Comparison of ENCODE assay signal across 9 cellular contexts in genomic region chr15:39935241-39935640, GRCh38. TPM values are rescaled to one million over a fixed set of nuclear protein-coding genes. Genes with fewer than 3 reads are reported as not detected.
DNase-seq lines count a peak whose midpoint lies in the region; ATAC-seq lines count a peak whose summit lies in the region.
"Had no signal": no experiment of that assay in that cellular context is flagged by ENCODE, and none has a peak within 500 bp of the region (broad histone marks: within the 10 kb centered on the region; RNA-seq: fewer than 3 reads in every experiment).

No MANE protein-coding gene starts in this region.

- H3K4me1 ChIP-seq in CD4-positive, CD25-positive, alpha-beta regulatory T cell (ENCODE audit: control insufficient read depth, insufficient read depth, low read length, poor library complexity, severe bottlenecking) = peaks cover 15% of the 10 kb centered on the region
- H3K4me1 ChIP-seq in HUES64 (ENCODE audit: insufficient read depth, low read length) = peaks cover 12% of the 10 kb centered on the region; the same call in 1 of the 2 replicates
- peaks cover 0 to 6% of the 10 kb centered on the region in 2 donors for H3K4me1 ChIP-seq in neuronal stem cell (ENCODE audit: control insufficient read depth in 2 of 2, insufficient read depth in 1 of 2, low read depth in 1 of 2, low read length in 2 of 2)

- H3K9ac ChIP-seq in HUES64 (ENCODE audit: low read depth, low read length) (no peak overlapping the region), neuronal stem cell (ENCODE audit: low read depth, low read length, poor library complexity) (no peak overlapping the region)

- no peak overlapping the region for H3K4me2 ChIP-seq in neuronal stem cell (ENCODE audit: insufficient read depth, low read length, poor library complexity, severe bottlenecking)

- no peak for ATAC-seq in CD4-positive, CD25-positive, alpha-beta regulatory T cell (ENCODE audit: low read depth in 2 of 2)
- no peak for ATAC-seq in central memory CD8-positive, alpha-beta T cell (replicated peaks; ENCODE audit: extremely low read depth, poor library complexity, severe bottlenecking)
- ATAC-seq in natural killer cell treated with Interleukin-12 subunit alpha and Interleukin-12 subunit beta and Interleukin-15 and Interleukin-18, amount 100 ng/mL, for 72 hours = no peak
- no peak for ATAC-seq in GM21528 (IDR thresholded peaks at IDR 0.05; ENCODE audit: low FRiP score, unreplicated experiment)

- H3K79me1 ChIP-seq in neuronal stem cell (ENCODE audit: low read depth, low read length) = no peaks in the 10 kb centered on the region

- no peak overlapping the region for H2BK15ac ChIP-seq in neuronal stem cell (ENCODE audit: low read length)

- peaks cover 1% of the 10 kb centered on the region for H3K27me3 ChIP-seq in CD4-positive, CD25-positive, alpha-beta regulatory T cell (ENCODE audit: control insufficient read depth, insufficient read depth, low read length)
- no peaks in the 10 kb centered on the region for H3K27me3 ChIP-seq in HUES64 (ENCODE audit: insufficient read depth, low read length)
- peaks cover 0 to under 1% (median 0%) of the 10 kb centered on the region in 3 experiments for H3K27me3 ChIP-seq in neuronal stem cell (ENCODE audit: control insufficient read depth in 3 of 3, insufficient read depth in 3 of 3, low read depth in 1 of 3, low read length in 3 of 3)
- H3K27me3 ChIP-seq: colonic mucosa had no signal

- H3K27me3 Mint-ChIP-seq in CD4-positive, CD25-positive, alpha-beta regulatory T cell = peaks cover 6% of the 10 kb centered on the region
- peaks cover 4% of the 10 kb centered on the region for H3K27me3 Mint-ChIP-seq in central memory CD8-positive, alpha-beta T cell
- H3K27me3 Mint-ChIP-seq in natural killer cell treated with Interleukin-12 subunit alpha and Interleukin-12 subunit beta and Interleukin-15 and Interleukin-18, amount 100 ng/mL, for 72 hours = peaks cover 6 to 8% of the 10 kb centered on the region in 2 donors

- no peak overlapping the region for H3K18ac ChIP-seq in neuronal stem cell (ENCODE audit: low read length)

- no peak for DNase-seq in CD4-positive, CD25-positive, alpha-beta regulatory T cell
- no peak for DNase-seq in central memory CD8-positive, alpha-beta T cell (ENCODE audit: low spot score in 2 of 2)
- DNase-seq in natural killer cell treated with Interleukin-12 subunit alpha and Interleukin-12 subunit beta and Interleukin-15 and Interleukin-18, amount 100 ng/mL, for 72 hours (ENCODE audit: low spot score) = no peak
- no peak for DNase-seq in substantia nigra (lab: John Stamatoyannopoulos, UW)
- no peak for DNase-seq in neuronal stem cell (ENCODE audit: low spot score)
- DNase-seq in NCI-H69 (lab: John Stamatoyannopoulos, UW) = no peak

- H3K9me3 Mint-ChIP-seq in CD4-positive, CD25-positive, alpha-beta regulatory T cell = no peaks in the 10 kb centered on the region
- H3K9me3 Mint-ChIP-seq in central memory CD8-positive, alpha-beta T cell = no peaks in the 10 kb centered on the region
- H3K9me3 Mint-ChIP-seq in natural killer cell treated with Interleukin-12 subunit alpha and Interleukin-12 subunit beta and Interleukin-15 and Interleukin-18, amount 100 ng/mL, for 72 hours = peaks cover 4% of the 10 kb centered on the region

- H2BK5ac ChIP-seq in neuronal stem cell (ENCODE audit: low read length) = no peak overlapping the region

- peak overlapping the region; percentile 86 for H3K4me3 ChIP-seq in CD4-positive, CD25-positive, alpha-beta regulatory T cell (ENCODE audit: low read depth, low read length)
- H3K4me3 ChIP-seq in HUES64 (ENCODE audit: low read length) (peak overlapping the region; percentile 88), neuronal stem cell (ENCODE audit: low read length in 2 of 2) (peak overlapping the region in 1 of 2 donors; percentile 81)

- no peak overlapping the region for H2AK5ac ChIP-seq in neuronal stem cell (ENCODE audit: low read depth, low read length)

- H3K36me3 ChIP-seq in CD4-positive, CD25-positive, alpha-beta regulatory T cell (ENCODE audit: control insufficient read depth, insufficient read depth, low read length) = peaks cover 5% of the 10 kb centered on the region
- peaks cover 31% of the 10 kb centered on the region for H3K36me3 ChIP-seq in HUES64 (ENCODE audit: insufficient read depth, low read length)
- peaks cover 0 to 35% of the 10 kb centered on the region in 2 donors for H3K36me3 ChIP-seq in neuronal stem cell (replicated peaks in 1 of 2; ENCODE audit: control insufficient read depth in 2 of 2, insufficient read depth in 2 of 2, low read length in 2 of 2)
- H3K36me3 ChIP-seq: colonic mucosa had no signal

- H2BK12ac ChIP-seq in neuronal stem cell (ENCODE audit: low read length) = no peak overlapping the region

- H4K91ac ChIP-seq in neuronal stem cell (ENCODE audit: low read depth, low read length, poor library complexity) = no peak overlapping the region

- H2AFZ ChIP-seq in neuronal stem cell (ENCODE audit: low read length) = no peak overlapping the region

- peak overlapping the region in 1 of 3 donors; percentile 39 for H3K27ac Mint-ChIP-seq in CD4-positive, CD25-positive, alpha-beta regulatory T cell
- no peak overlapping the region for H3K27ac Mint-ChIP-seq in central memory CD8-positive, alpha-beta T cell (ENCODE audit: low read depth)
- peak overlapping the region in 1 of 2 donors; percentile 78 for H3K27ac Mint-ChIP-seq in natural killer cell treated with Interleukin-12 subunit alpha and Interleukin-12 subunit beta and Interleukin-15 and Interleukin-18, amount 100 ng/mL, for 72 hours

- no peak overlapping the region for H2BK120ac ChIP-seq in neuronal stem cell (ENCODE audit: low read depth, low read length)

- no peak overlapping the region for H4K8ac ChIP-seq in neuronal stem cell (ENCODE audit: low read depth, low read length)

- H3K36me3 Mint-ChIP-seq in CD4-positive, CD25-positive, alpha-beta regulatory T cell = peaks cover 7% of the 10 kb centered on the region
- H3K36me3 Mint-ChIP-seq in central memory CD8-positive, alpha-beta T cell (ENCODE audit: insufficient read depth) = peaks cover 2% of the 10 kb centered on the region
- peaks cover 11% of the 10 kb centered on the region for H3K36me3 Mint-ChIP-seq in natural killer cell treated with Interleukin-12 subunit alpha and Interleukin-12 subunit beta and Interleukin-15 and Interleukin-18, amount 100 ng/mL, for 72 hours

- H3K23ac ChIP-seq in neuronal stem cell (ENCODE audit: low read depth, low read length, poor library complexity) = no peak overlapping the region

- no peak overlapping the region for H3K27ac ChIP-seq in CD4-positive, CD25-positive, alpha-beta regulatory T cell (ENCODE audit: insufficient read depth, low read length, poor library complexity, severe bottlenecking)
- no peak overlapping the region for H3K27ac ChIP-seq in HUES64 (ENCODE audit: low read depth, low read length)
- H3K27ac ChIP-seq in substantia nigra (ENCODE audit: low read depth, low read length, poor library complexity, severe bottlenecking) = no peak overlapping the region
- H3K27ac ChIP-seq in neuronal stem cell (replicated peaks; ENCODE audit: low read length) = no peak overlapping the region
- H3K27ac ChIP-seq: colonic mucosa had no signal

- WGBS in HUES64 = 93% methylated on average over 4 of the region's 4 CpGs
- no CpG with 5 or more reads among the region's 4 CpGs for WGBS in neuronal stem cell (ENCODE audit: extremely low coverage in 2 of 2, insufficient read length in 2 of 2, insufficient replicate concordance in 1 of 2), 2 donors

- H3K9me3 ChIP-seq in CD4-positive, CD25-positive, alpha-beta regulatory T cell (ENCODE audit: control insufficient read depth in 2 of 2, low read length in 2 of 2) = no peaks in the 10 kb centered on the region
- H3K9me3 ChIP-seq in HUES64 (ENCODE audit: insufficient read depth, low read depth, low read length) (no peaks in the 10 kb centered on the region), neuronal stem cell (replicated peaks in 1 of 2; ENCODE audit: control insufficient read depth in 2 of 2, insufficient read depth in 1 of 2, low read depth in 1 of 2, low read length in 2 of 2) (peaks cover 0 to 9% of the 10 kb centered on the region in 2 donors)
- H3K9me3 ChIP-seq: colonic mucosa had no signal

- no peak overlapping the region for H3K4ac ChIP-seq in neuronal stem cell (ENCODE audit: low read length)

- H3K14ac ChIP-seq in neuronal stem cell (ENCODE audit: low read length) = no peak overlapping the region

- H3K4me1 Mint-ChIP-seq in CD4-positive, CD25-positive, alpha-beta regulatory T cell = peaks cover 6 to 45% (median 20%) of the 10 kb centered on the region in 4 donors
- peaks cover 35% of the 10 kb centered on the region for H3K4me1 Mint-ChIP-seq in central memory CD8-positive, alpha-beta T cell
- peaks cover 21 to 31% of the 10 kb centered on the region in 2 donors for H3K4me1 Mint-ChIP-seq in natural killer cell treated with Interleukin-12 subunit alpha and Interleukin-12 subunit beta and Interleukin-15 and Interleukin-18, amount 100 ng/mL, for 72 hours (ENCODE audit: low read depth in 2 of 2)

- H3K4me3 Mint-ChIP-seq in CD4-positive, CD25-positive, alpha-beta regulatory T cell = peak overlapping the region; percentile 88 to 94 (median 92)
- H3K4me3 Mint-ChIP-seq in central memory CD8-positive, alpha-beta T cell = peak overlapping the region; percentile 85
- peak overlapping the region; percentile 99 for H3K4me3 Mint-ChIP-seq in natural killer cell treated with Interleukin-12 subunit alpha and Interleukin-12 subunit beta and Interleukin-15 and Interleukin-18, amount 100 ng/mL, for 72 hours

RNA-seq across cellular contexts. Expression of gene EIF2AK4, which starts 1.3 kb away (rescaled TPM):
- 13.2 TPM for total RNA-seq in CD4-positive, CD25-positive, alpha-beta regulatory T cell
- 10 to 100 TPM; 10.8 to 24.4 (median 14.5) TPM for polyA plus RNA-seq in CD4-positive, CD25-positive, alpha-beta regulatory T cell
- 60.4 TPM for polyA plus RNA-seq in HUES64 (2013, experiment 1 of 2)
- polyA plus RNA-seq in HUES64 (2013, experiment 2 of 2) = 62.4 TPM
- 10 to 100 TPM; 24.2 to 45.8 TPM for total RNA-seq in natural killer cell treated with Interleukin-12 subunit alpha and Interleukin-12 subunit beta and Interleukin-15 and Interleukin-18, amount 100 ng/mL, for 72 hours
- 54.5 TPM for polyA plus RNA-seq in neuronal stem cell (2013, experiment 1 of 2)
- 58.6 TPM for polyA plus RNA-seq in neuronal stem cell (2013, experiment 2 of 2)

RNA-seq across cellular contexts. Expression of gene GPR176, which starts 15.2 kb away (rescaled TPM):
- not detected for total RNA-seq in CD4-positive, CD25-positive, alpha-beta regulatory T cell
- not detected for polyA plus RNA-seq in CD4-positive, CD25-positive, alpha-beta regulatory T cell
- polyA plus RNA-seq in HUES64 (2013, experiment 1 of 2) = 56.6 TPM
- 50.8 TPM for polyA plus RNA-seq in HUES64 (2013, experiment 2 of 2)
- under 1 TPM; 0.07 to 0.14 TPM for total RNA-seq in natural killer cell treated with Interleukin-12 subunit alpha and Interleukin-12 subunit beta and Interleukin-15 and Interleukin-18, amount 100 ng/mL, for 72 hours
- 10.5 TPM for polyA plus RNA-seq in neuronal stem cell (2013, experiment 1 of 2)
- polyA plus RNA-seq in neuronal stem cell (2013, experiment 2 of 2) = 10.3 TPM
